ENCODE assay signal across 1 cellular context in genomic region chr12:49092086-49092815, GRCh38.
TF ChIP-seq lines count a peak whose summit lies in the region.

No MANE protein-coding gene starts in this region.

TF ChIP-seq in K562, 482 proteins besides CTCF, POLR2A, EP300 and RAD21 (continued from another document and continues in another):
- TF ChIP-seq ZBTB40 (IDR thresholded peaks at IDR 0.05) (peak; percentile 58; the same call in 1 of the 2 replicates), ZBTB40 (CRISPR knock-in tag; IDR thresholded peaks at IDR 0.05) (no peak), SPI1 (IDR thresholded peaks at IDR 0.05; ENCODE audit: borderline replicate concordance, low read depth, low read length) (peak; percentile 18; the same call in 1 of the 2 replicates), NEUROD1 (IDR thresholded peaks at IDR 0.05; ENCODE audit: borderline replicate concordance, low read depth, low read length, partially characterized antibody) (peak; percentile 87), ATF1 (CRISPR knock-in tag; IDR thresholded peaks at IDR 0.05) (no peak), ATF1 (tag; IDR thresholded peaks at IDR 0.05) (peak; percentile 64), GABPB2 (CRISPR knock-in tag; conservative IDR thresholded peaks at IDR 0.05) (no peak), EGR1 (conservative IDR thresholded peaks at IDR 0.05) (peak; percentile 92), MAFG (tag; conservative IDR thresholded peaks at IDR 0.05) (no peak), ZNF274 (IDR thresholded peaks at IDR 0.05; ENCODE audit: borderline replicate concordance, low read depth, low read length) (peak; percentile 66; the same call in 1 of the 2 replicates), SETDB1 (IDR thresholded peaks at IDR 0.05; ENCODE audit: low read length) (no peak), FOXA1 (IDR thresholded peaks at IDR 0.05; ENCODE audit: borderline replicate concordance) (no peak), ZNF695 (CRISPR knock-in tag; IDR thresholded peaks at IDR 0.05) (no peak), SRSF7 (optimal IDR thresholded peaks at IDR 0.05; ENCODE audit: low read depth, low read length) (no peak), FOXJ2 (tag; IDR thresholded peaks at IDR 0.05) (no peak), MCM5 (IDR thresholded peaks at IDR 0.05; ENCODE audit: low read depth) (no peak), ZNF668 (CRISPR knock-in tag; IDR thresholded peaks at IDR 0.05) (peak; percentile 30; the same call in 1 of the 2 replicates), EHMT2 (IDR thresholded peaks at IDR 0.05) (no peak), SMC3 (conservative IDR thresholded peaks at IDR 0.05; ENCODE audit: insufficient read depth, low read depth, low read length) (peak; percentile 58; the same call in 1 of the 2 replicates), L3MBTL2 (IDR thresholded peaks at IDR 0.05) (peak; percentile 75), TCF7 (IDR thresholded peaks at IDR 0.05; ENCODE audit: borderline replicate concordance) (peak; percentile 81; the same call in 1 of the 2 replicates), TGIF2 (CRISPR knock-in tag; IDR thresholded peaks at IDR 0.05) (peak; percentile 30; the same call in 1 of the 2 replicates), HNRNPUL1 (IDR thresholded peaks at IDR 0.05; ENCODE audit: low read length) (no peak), FUS (optimal IDR thresholded peaks at IDR 0.05; ENCODE audit: low read depth, low read length) (no peak), CHD2 (IDR thresholded peaks at IDR 0.05; ENCODE audit: low read depth, low read length) (peak; percentile 55; the same call in 1 of the 2 replicates), BRF2 (IDR thresholded peaks at IDR 0.05; ENCODE audit: borderline replicate concordance, insufficient read depth, insufficient read length) (no peak), BRD4 (IDR thresholded peaks at IDR 0.05) (no peak; the same call in 1 of the 2 replicates), ZKSCAN8 (CRISPR knock-in tag; IDR thresholded peaks at IDR 0.05) (peak; percentile 65; the same call in 1 of the 2 replicates), NR2C2 (CRISPR knock-in tag; IDR thresholded peaks at IDR 0.05) (peak; percentile 81; the same call in 1 of the 2 replicates), NR2C2 (tag; IDR thresholded peaks at IDR 0.05) (peak; percentile 94), DMBX1 (CRISPR knock-in tag; IDR thresholded peaks at IDR 0.05; ENCODE audit: borderline replicate concordance) (0 out of 2 replicates have a peak, but pooled peaks have one; percentile 58), ZNF121 (CRISPR knock-in tag; conservative IDR thresholded peaks at IDR 0.05) (no peak), STAT5A (IDR thresholded peaks at IDR 0.05; ENCODE audit: borderline replicate concordance, low read length) (peak; percentile 82), PTBP1 (IDR thresholded peaks at IDR 0.05; ENCODE audit: low read depth, low read length) (0 out of 2 replicates have a peak, but pooled peaks have one; percentile 79), ZNF518B (CRISPR knock-in tag; IDR thresholded peaks at IDR 0.05) (no peak), ELF1 (tag; IDR thresholded peaks at IDR 0.05) (no peak), FOXP1 (CRISPR knock-in tag; IDR thresholded peaks at IDR 0.05) (peak; percentile 96)
- TF ChIP-seq, protein P1, sequence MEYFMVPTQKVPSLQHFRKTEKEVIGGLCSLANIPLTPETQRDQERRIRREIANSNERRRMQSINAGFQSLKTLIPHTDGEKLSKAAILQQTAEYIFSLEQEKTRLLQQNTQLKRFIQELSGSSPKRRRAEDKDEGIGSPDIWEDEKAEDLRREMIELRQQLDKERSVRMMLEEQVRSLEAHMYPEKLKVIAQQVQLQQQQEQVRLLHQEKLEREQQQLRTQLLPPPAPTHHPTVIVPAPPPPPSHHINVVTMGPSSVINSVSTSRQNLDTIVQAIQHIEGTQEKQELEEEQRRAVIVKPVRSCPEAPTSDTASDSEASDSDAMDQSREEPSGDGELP (CRISPR knock-in tag; IDR thresholded peaks at IDR 0.05; ENCODE audit: borderline replicate concordance), result peak; percentile 95
- TF ChIP-seq, protein P2, sequence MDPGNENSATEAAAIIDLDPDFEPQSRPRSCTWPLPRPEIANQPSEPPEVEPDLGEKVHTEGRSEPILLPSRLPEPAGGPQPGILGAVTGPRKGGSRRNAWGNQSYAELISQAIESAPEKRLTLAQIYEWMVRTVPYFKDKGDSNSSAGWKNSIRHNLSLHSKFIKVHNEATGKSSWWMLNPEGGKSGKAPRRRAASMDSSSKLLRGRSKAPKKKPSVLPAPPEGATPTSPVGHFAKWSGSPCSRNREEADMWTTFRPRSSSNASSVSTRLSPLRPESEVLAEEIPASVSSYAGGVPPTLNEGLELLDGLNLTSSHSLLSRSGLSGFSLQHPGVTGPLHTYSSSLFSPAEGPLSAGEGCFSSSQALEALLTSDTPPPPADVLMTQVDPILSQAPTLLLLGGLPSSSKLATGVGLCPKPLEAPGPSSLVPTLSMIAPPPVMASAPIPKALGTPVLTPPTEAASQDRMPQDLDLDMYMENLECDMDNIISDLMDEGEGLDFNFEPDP (CRISPR knock-in tag; IDR thresholded peaks at IDR 0.05), result no peak
- TF ChIP-seq, protein P3, sequence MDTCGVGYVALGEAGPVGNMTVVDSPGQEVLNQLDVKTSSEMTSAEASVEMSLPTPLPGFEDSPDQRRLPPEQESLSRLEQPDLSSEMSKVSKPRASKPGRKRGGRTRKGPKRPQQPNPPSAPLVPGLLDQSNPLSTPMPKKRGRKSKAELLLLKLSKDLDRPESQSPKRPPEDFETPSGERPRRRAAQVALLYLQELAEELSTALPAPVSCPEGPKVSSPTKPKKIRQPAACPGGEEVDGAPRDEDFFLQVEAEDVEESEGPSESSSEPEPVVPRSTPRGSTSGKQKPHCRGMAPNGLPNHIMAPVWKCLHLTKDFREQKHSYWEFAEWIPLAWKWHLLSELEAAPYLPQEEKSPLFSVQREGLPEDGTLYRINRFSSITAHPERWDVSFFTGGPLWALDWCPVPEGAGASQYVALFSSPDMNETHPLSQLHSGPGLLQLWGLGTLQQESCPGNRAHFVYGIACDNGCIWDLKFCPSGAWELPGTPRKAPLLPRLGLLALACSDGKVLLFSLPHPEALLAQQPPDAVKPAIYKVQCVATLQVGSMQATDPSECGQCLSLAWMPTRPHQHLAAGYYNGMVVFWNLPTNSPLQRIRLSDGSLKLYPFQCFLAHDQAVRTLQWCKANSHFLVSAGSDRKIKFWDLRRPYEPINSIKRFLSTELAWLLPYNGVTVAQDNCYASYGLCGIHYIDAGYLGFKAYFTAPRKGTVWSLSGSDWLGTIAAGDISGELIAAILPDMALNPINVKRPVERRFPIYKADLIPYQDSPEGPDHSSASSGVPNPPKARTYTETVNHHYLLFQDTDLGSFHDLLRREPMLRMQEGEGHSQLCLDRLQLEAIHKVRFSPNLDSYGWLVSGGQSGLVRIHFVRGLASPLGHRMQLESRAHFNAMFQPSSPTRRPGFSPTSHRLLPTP (IDR thresholded peaks at IDR 0.05; ENCODE audit: borderline replicate concordance, extremely low read depth, insufficient read length), result no peak
- TF ChIP-seq, protein P4, sequence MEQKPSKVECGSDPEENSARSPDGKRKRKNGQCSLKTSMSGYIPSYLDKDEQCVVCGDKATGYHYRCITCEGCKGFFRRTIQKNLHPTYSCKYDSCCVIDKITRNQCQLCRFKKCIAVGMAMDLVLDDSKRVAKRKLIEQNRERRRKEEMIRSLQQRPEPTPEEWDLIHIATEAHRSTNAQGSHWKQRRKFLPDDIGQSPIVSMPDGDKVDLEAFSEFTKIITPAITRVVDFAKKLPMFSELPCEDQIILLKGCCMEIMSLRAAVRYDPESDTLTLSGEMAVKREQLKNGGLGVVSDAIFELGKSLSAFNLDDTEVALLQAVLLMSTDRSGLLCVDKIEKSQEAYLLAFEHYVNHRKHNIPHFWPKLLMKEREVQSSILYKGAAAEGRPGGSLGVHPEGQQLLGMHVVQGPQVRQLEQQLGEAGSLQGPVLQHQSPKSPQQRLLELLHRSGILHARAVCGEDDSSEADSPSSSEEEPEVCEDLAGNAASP (IDR thresholded peaks at IDR 0.05), result no peak
- TF ChIP-seq, protein P5, sequence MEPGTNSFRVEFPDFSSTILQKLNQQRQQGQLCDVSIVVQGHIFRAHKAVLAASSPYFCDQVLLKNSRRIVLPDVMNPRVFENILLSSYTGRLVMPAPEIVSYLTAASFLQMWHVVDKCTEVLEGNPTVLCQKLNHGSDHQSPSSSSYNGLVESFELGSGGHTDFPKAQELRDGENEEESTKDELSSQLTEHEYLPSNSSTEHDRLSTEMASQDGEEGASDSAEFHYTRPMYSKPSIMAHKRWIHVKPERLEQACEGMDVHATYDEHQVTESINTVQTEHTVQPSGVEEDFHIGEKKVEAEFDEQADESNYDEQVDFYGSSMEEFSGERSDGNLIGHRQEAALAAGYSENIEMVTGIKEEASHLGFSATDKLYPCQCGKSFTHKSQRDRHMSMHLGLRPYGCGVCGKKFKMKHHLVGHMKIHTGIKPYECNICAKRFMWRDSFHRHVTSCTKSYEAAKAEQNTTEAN (CRISPR knock-in tag; IDR thresholded peaks at IDR 0.05), result no peak; the same call in 1 of the 2 replicates
